Comparison of ENCODE assay signal across 28 cellular contexts in genomic region chr5:177957241-177957640, GRCh38. TPM values are rescaled to one million over a fixed set of nuclear protein-coding genes. Genes with fewer than 3 reads are reported as not detected.
DNase-seq lines count a peak whose midpoint lies in the region; FAIRE-seq and TF ChIP-seq lines count a peak whose summit lies in the region.
"Had no signal": no experiment of that assay in that cellular context is flagged by ENCODE, and none has a peak within 500 bp of the region (broad histone marks: within the 10 kb centered on the region; RNA-seq: fewer than 3 reads in every experiment).

No MANE protein-coding gene starts in this region.

- H3K4me1 ChIP-seq in H9 (ENCODE audit: insufficient read depth, low read length) = peaks cover 3% of the 10 kb centered on the region; the same call in 1 of the 2 replicates
- H3K4me1 ChIP-seq in thyroid gland = peaks cover 0 to 24% of the 10 kb centered on the region in 2 donors

- H3K56ac ChIP-seq in H9 (ENCODE audit: insufficient read length, low read depth, low read length) = no peak overlapping the region

- no peak overlapping the region for H4K5ac ChIP-seq in H9 (ENCODE audit: insufficient read length, low read depth, low read length)

- no peak overlapping the region for H3K18ac ChIP-seq in H9 (ENCODE audit: insufficient read length, low read depth, low read length)

- no peak overlapping the region for H4K91ac ChIP-seq in H9 (ENCODE audit: insufficient read length, low read depth, low read length)

- 0 out of 7 replicates have a peak overlapping the region, but pooled peaks of 1 of the 3 experiments have one; percentile 1 for H3K27ac Mint-ChIP-seq in H9
- H3K27ac Mint-ChIP-seq: CD4-positive, CD25-positive, alpha-beta regulatory T cell; IgD-negative memory B cell had no signal

- H2BK5ac ChIP-seq in H9 (ENCODE audit: insufficient read length, low read length) = no peak overlapping the region

- no peak overlapping the region for H2AFZ ChIP-seq in H9 (ENCODE audit: low read length)
- H2AFZ ChIP-seq: PC-9 had no signal

- no peak overlapping the region for H2BK12ac ChIP-seq in H9 (ENCODE audit: insufficient read length, low read depth, low read length)

- H3K4me1 Mint-ChIP-seq in H9 = peaks cover 27 to 30% of the 10 kb centered on the region in 2 experiments
- H3K4me1 Mint-ChIP-seq: IgD-negative memory B cell had no signal

- peak overlapping the region; percentile 60 for H2BK20ac ChIP-seq in H9 (ENCODE audit: low read depth, low read length, poor library complexity, severe bottlenecking)

- peak; percentile 66 for FAIRE-seq in bronchial epithelial cell (lab: Jason Lieb, UNC)
- FAIRE-seq: D721Med, GM12891, GM19239 had no signal

- H3K27me3 ChIP-seq in H9 (ENCODE audit: insufficient read depth, low read length) (no peaks in the 10 kb centered on the region), bronchial epithelial cell (ENCODE audit: control insufficient read depth, insufficient read depth, low read length) (no peaks in the 10 kb centered on the region), thyroid gland (no peaks in the 10 kb centered on the region)
- H3K27me3 ChIP-seq: BLaER1, SJCRH30 had no signal

- peaks cover 18 to 39% (median 28%) of the 10 kb centered on the region in 3 experiments for H3K36me3 Mint-ChIP-seq in H9 (ENCODE audit: insufficient read depth in 1 of 3, low read depth in 3 of 3)

- no peak overlapping the region for H2AK5ac ChIP-seq in H9 (ENCODE audit: insufficient read length, low read length)

- no peaks in the 10 kb centered on the region for H3K79me2 ChIP-seq in H9 (ENCODE audit: insufficient read depth, low read length)

- no peak overlapping the region for H3T11ph ChIP-seq in H9 (ENCODE audit: low read length)

- H3K9me3 ChIP-seq in H9 (ENCODE audit: control insufficient read depth, low read depth, low read length) = no peaks in the 10 kb centered on the region
- no peaks in the 10 kb centered on the region for H3K9me3 ChIP-seq in thyroid gland
- H3K9me3 ChIP-seq: SJCRH30 had no signal

- TF ChIP-seq CTCF in H9 (conservative IDR thresholded peaks at IDR 0.05) = no peak
- TF ChIP-seq CTCF in bronchial epithelial cell (IDR thresholded peaks at IDR 0.05; ENCODE audit: insufficient read depth, low read length, severe bottlenecking) = no peak
- no peak for TF ChIP-seq CTCF in thyroid gland (IDR thresholded peaks at IDR 0.05)

- TF ChIP-seq POLR2A in thyroid gland (IDR thresholded peaks at IDR 0.05) = no peak

- H4K8ac ChIP-seq in H9 (replicated peaks; ENCODE audit: insufficient read length, low read depth, low read length) = no peak overlapping the region

- H3K36me3 ChIP-seq in bronchial epithelial cell (ENCODE audit: control insufficient read depth, insufficient read depth, low read length) (no peaks in the 10 kb centered on the region), thyroid gland (no peaks in the 10 kb centered on the region)
- H3K36me3 ChIP-seq: BLaER1, SJCRH30 had no signal

- no CpG with 5 or more reads among the region's 7 CpGs for WGBS in H9 (ENCODE audit: extremely low coverage, insufficient read length, low lambda C conversion rate)
- WGBS in thyroid gland, 2 donors = 40 to 41% methylated on average over 4 to 7 of the region's 7 CpGs

- no peak overlapping the region for H2BK15ac ChIP-seq in H9 (ENCODE audit: low read depth, low read length)

- peak; percentile 84 for DNase-seq in DMS53 (lab: John Stamatoyannopoulos, UW)
- no peak for DNase-seq in H9
- DNase-seq in bronchial epithelial cell (ENCODE audit: low read depth) = no peak
- DNase-seq in thyroid gland = peak; percentile 92 to 95
- no peak for DNase-seq in AG20443 (ENCODE audit: low spot score)
- DNase-seq in activated effector memory CD4-positive, alpha-beta T cell treated with anti-CD3 and anti-CD28 coated beads, Interleukin-2, amount 50 U/mL, for 16 hours = no peak
- no peak for DNase-seq in NOMO-1 treated with dmso at 0.1 percent for 144 hours (lab: John Stamatoyannopoulos, UW; ENCODE audit: unreplicated experiment)
- DNase-seq: CD4-positive, CD25-positive, alpha-beta regulatory T cell; GF-D8; MM.1S; NCI-H2081; NCI-H2171 treated with DMSO at 0.1 percent for 48 hours; NCI-H345; NCI-H524 treated with DMSO at 0.1 percent for 48 hours; NCI-H774; NK-92 treated with Interleukin-12 subunit alpha and Interleukin-12 subunit beta, amount 100 ng/mL, for 24 hours; PC-9; SJCRH30 had no signal

- H3K4ac ChIP-seq in H9 (ENCODE audit: low read depth, low read length) = no peak overlapping the region

- intact Hi-C loops in thyroid gland (cut with DNase I) = no loop called here

- no peak overlapping the region for H2BK120ac ChIP-seq in H9 (ENCODE audit: low read depth, low read length, poor library complexity, severe bottlenecking)

- H3K4me3 ChIP-seq in bronchial epithelial cell (ENCODE audit: low read depth, low read length) = no peak overlapping the region
- H3K4me3 ChIP-seq in thyroid gland (replicated peaks in 1 of 3) = no peak overlapping the region
- H3K4me3 ChIP-seq: BLaER1, PC-9, SJCRH30 had no signal

- H3K27me3 Mint-ChIP-seq in H9 (ENCODE audit: low read depth) = peaks cover 1% of the 10 kb centered on the region; the same call in 1 of the 2 replicates
- H3K27me3 Mint-ChIP-seq: CD4-positive, CD25-positive, alpha-beta regulatory T cell had no signal

- no peak overlapping the region for H3K4me2 ChIP-seq in H9 (ENCODE audit: insufficient read depth, insufficient read length, low read length)
- H3K4me2 ChIP-seq: BLaER1, KMS-11, PC-9 had no signal

- no peak overlapping the region for H3K4me3 Mint-ChIP-seq in H9
- H3K4me3 Mint-ChIP-seq: CD4-positive, CD25-positive, alpha-beta regulatory T cell; IgD-negative memory B cell had no signal

- H3K23me2 ChIP-seq in H9 (ENCODE audit: insufficient read length, low read depth, low read length, poor library complexity, severe bottlenecking) = no peaks in the 10 kb centered on the region

- no peak overlapping the region for H3K9ac ChIP-seq in H9 (ENCODE audit: extremely low read depth, insufficient read length, low read length)
- H3K9ac ChIP-seq: BLaER1, KMS-11 had no signal

- no peak overlapping the region for H3K14ac ChIP-seq in H9 (ENCODE audit: insufficient read depth, low read length)

- no peaks in the 10 kb centered on the region for H4K20me1 ChIP-seq in H9 (ENCODE audit: control insufficient read depth, insufficient read depth, insufficient read length)
- H4K20me1 ChIP-seq: BLaER1 had no signal

- H3K27ac ChIP-seq in H9 (ENCODE audit: insufficient read length, low read depth, low read length) (no peak overlapping the region), thyroid gland (peak overlapping the region; percentile 55 to 87 (median 80))
- H3K27ac ChIP-seq: BLaER1, KMS-11, PC-9, SJCRH30 had no signal

- peaks cover 10 to 14% of the 10 kb centered on the region in 2 experiments; a peak in 4 of 5 replicates for H3K9me3 Mint-ChIP-seq in H9
- H3K9me3 Mint-ChIP-seq: IgD-negative memory B cell had no signal

- H3K23ac ChIP-seq in H9 (ENCODE audit: insufficient read length, low read depth, low read length) = no peak overlapping the region

- H3K79me1 ChIP-seq in H9 (ENCODE audit: insufficient read depth, low read depth, low read length, poor library complexity, severe bottlenecking) = no peaks in the 10 kb centered on the region

RNA-seq across cellular contexts. Expression of gene PROP1, which starts 38.8 kb away (rescaled TPM):
- total RNA-seq in H9 (2021) (not detected in 2 replicates), bronchial epithelial cell (not detected in 2 replicates), thyroid gland (not detected)
- total RNA-seq: A172; CD4-positive, CD25-positive, alpha-beta regulatory T cell; H4; PC-9; Right ventricle myocardium inferior; RPMI7951 had no signal

Comparison
In these comparisons a context has a peak if more than half of its experiments do, and no peak if none do; other contexts are left out.
1. DNase-seq: peak in DMS53 (single experiment) and thyroid gland (2 of 2); none in H9 (single experiment), bronchial epithelial cell (single experiment), AG20443 (single experiment), activated effector memory CD4-positive, alpha-beta T cell treated with anti-CD3 and anti-CD28 coated beads, Interleukin-2, amount 50 U/mL, for 16 hours (single experiment) and NOMO-1 treated with dmso at 0.1 percent for 144 hours (single experiment).